In genomic region chr13:33146843-33147611, GRCh38 we compare ENCODE assay signal across 1 cellular context.
TF ChIP-seq lines count a peak whose summit lies in the region.

No MANE protein-coding gene starts in this region.

TF ChIP-seq in GM12878, 131 proteins besides CTCF, POLR2A, EP300 and RAD21 (continued from another document):
- TF ChIP-seq ZBTB11 (CRISPR knock-in tag; IDR thresholded peaks at IDR 0.05) (no peak), RFX5 (IDR thresholded peaks at IDR 0.05; ENCODE audit: low read depth, low read length) (no peak), SUZ12 (IDR thresholded peaks at IDR 0.05; ENCODE audit: unreplicated experiment) (no peak), SMAD1 (IDR thresholded peaks at IDR 0.05; ENCODE audit: low read depth, partially characterized antibody) (peak; percentile 98), WRNIP1 (IDR thresholded peaks at IDR 0.05; ENCODE audit: borderline replicate concordance, low read depth, low read length) (0 out of 2 replicates have a peak, but pooled peaks have one; percentile 51), NR2F1 (conservative IDR thresholded peaks at IDR 0.05) (peak; percentile 71), TAF1 (IDR thresholded peaks at IDR 0.05; ENCODE audit: borderline replicate concordance, low read depth, low read length) (peak; percentile 59; the same call in 1 of the 2 replicates), RCOR1 (conservative IDR thresholded peaks at IDR 0.05; ENCODE audit: low read depth, low read length) (peak; percentile 90; the same call in 1 of the 2 replicates), BCL11A (IDR thresholded peaks at IDR 0.05; ENCODE audit: low read depth, low read length) (peak; percentile 100), RUNX3 (IDR thresholded peaks at IDR 0.05; ENCODE audit: low read length) (peak; percentile 93)
